1 cellular context compared by ENCODE assay signal in the genomic region with DNA sequence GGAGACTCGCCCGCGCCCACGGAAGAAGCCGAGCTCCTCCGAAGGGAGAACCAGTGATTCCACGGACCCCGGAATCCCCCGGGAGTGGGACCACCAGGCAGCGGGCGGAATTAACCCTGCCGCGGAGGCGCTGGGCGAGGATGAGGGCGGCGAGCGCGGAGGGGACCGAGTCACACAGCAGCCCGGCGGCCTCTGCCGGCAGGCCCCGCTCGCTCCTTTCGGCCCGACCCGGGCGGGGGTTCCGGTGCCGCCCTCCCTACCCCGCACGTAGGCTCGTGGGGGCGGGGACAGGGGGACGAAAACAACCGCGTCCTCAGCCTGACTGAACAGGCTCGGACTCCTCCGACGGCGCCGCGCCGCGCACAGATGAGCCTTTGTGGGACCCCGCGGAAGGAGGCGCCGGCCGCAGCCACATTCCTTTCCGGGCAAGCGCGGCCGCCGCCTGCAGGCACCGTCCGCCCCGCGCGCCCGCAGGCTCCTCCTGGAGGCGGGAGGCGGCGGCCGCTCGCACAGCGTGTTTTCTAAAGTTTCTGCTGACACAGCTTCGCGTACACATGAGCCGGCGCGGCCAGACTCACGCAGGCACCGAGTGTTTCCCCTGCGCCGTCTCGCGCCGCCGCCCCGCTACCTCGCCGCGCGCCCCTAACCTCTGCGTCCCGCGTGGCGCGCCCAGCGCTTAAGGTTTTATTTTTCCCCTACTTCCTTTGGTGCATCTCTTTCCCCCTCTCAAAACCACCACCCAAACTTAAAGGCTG.
TF ChIP-seq lines count a peak whose summit lies in the region.

No MANE protein-coding gene starts in this region.

TF ChIP-seq in K562, 482 proteins besides CTCF, POLR2A, EP300 and RAD21 (continued from another document and continues in another):
- TF ChIP-seq, protein P1, sequence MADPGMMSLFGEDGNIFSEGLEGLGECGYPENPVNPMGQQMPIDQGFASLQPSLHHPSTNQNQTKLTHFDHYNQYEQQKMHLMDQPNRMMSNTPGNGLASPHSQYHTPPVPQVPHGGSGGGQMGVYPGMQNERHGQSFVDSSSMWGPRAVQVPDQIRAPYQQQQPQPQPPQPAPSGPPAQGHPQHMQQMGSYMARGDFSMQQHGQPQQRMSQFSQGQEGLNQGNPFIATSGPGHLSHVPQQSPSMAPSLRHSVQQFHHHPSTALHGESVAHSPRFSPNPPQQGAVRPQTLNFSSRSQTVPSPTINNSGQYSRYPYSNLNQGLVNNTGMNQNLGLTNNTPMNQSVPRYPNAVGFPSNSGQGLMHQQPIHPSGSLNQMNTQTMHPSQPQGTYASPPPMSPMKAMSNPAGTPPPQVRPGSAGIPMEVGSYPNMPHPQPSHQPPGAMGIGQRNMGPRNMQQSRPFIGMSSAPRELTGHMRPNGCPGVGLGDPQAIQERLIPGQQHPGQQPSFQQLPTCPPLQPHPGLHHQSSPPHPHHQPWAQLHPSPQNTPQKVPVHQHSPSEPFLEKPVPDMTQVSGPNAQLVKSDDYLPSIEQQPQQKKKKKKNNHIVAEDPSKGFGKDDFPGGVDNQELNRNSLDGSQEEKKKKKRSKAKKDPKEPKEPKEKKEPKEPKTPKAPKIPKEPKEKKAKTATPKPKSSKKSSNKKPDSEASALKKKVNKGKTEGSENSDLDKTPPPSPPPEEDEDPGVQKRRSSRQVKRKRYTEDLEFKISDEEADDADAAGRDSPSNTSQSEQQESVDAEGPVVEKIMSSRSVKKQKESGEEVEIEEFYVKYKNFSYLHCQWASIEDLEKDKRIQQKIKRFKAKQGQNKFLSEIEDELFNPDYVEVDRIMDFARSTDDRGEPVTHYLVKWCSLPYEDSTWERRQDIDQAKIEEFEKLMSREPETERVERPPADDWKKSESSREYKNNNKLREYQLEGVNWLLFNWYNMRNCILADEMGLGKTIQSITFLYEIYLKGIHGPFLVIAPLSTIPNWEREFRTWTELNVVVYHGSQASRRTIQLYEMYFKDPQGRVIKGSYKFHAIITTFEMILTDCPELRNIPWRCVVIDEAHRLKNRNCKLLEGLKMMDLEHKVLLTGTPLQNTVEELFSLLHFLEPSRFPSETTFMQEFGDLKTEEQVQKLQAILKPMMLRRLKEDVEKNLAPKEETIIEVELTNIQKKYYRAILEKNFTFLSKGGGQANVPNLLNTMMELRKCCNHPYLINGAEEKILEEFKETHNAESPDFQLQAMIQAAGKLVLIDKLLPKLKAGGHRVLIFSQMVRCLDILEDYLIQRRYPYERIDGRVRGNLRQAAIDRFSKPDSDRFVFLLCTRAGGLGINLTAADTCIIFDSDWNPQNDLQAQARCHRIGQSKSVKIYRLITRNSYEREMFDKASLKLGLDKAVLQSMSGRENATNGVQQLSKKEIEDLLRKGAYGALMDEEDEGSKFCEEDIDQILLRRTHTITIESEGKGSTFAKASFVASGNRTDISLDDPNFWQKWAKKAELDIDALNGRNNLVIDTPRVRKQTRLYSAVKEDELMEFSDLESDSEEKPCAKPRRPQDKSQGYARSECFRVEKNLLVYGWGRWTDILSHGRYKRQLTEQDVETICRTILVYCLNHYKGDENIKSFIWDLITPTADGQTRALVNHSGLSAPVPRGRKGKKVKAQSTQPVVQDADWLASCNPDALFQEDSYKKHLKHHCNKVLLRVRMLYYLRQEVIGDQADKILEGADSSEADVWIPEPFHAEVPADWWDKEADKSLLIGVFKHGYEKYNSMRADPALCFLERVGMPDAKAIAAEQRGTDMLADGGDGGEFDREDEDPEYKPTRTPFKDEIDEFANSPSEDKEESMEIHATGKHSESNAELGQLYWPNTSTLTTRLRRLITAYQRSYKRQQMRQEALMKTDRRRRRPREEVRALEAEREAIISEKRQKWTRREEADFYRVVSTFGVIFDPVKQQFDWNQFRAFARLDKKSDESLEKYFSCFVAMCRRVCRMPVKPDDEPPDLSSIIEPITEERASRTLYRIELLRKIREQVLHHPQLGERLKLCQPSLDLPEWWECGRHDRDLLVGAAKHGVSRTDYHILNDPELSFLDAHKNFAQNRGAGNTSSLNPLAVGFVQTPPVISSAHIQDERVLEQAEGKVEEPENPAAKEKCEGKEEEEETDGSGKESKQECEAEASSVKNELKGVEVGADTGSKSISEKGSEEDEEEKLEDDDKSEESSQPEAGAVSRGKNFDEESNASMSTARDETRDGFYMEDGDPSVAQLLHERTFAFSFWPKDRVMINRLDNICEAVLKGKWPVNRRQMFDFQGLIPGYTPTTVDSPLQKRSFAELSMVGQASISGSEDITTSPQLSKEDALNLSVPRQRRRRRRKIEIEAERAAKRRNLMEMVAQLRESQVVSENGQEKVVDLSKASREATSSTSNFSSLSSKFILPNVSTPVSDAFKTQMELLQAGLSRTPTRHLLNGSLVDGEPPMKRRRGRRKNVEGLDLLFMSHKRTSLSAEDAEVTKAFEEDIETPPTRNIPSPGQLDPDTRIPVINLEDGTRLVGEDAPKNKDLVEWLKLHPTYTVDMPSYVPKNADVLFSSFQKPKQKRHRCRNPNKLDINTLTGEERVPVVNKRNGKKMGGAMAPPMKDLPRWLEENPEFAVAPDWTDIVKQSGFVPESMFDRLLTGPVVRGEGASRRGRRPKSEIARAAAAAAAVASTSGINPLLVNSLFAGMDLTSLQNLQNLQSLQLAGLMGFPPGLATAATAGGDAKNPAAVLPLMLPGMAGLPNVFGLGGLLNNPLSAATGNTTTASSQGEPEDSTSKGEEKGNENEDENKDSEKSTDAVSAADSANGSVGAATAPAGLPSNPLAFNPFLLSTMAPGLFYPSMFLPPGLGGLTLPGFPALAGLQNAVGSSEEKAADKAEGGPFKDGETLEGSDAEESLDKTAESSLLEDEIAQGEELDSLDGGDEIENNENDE (IDR thresholded peaks at IDR 0.05; ENCODE audit: low read depth, low read length), result no peak
- no peak for TF ChIP-seq ZNF589 (CRISPR knock-in tag; IDR thresholded peaks at IDR 0.05; ENCODE audit: low read depth)
- peak; percentile 17; the same call in 1 of the 2 replicates for TF ChIP-seq ZSCAN29 (IDR thresholded peaks at IDR 0.05)
- TF ChIP-seq ETV6 (IDR thresholded peaks at IDR 0.05; ENCODE audit: borderline replicate concordance in 1 of 2, low read depth in 2 of 2, low read length in 1 of 2), result 0 out of 4 replicates have a peak, but pooled peaks of 1 of the 2 experiments have one; percentile 48
- no peak for TF ChIP-seq ETV6 (CRISPR knock-in tag; IDR thresholded peaks at IDR 0.05; ENCODE audit: borderline replicate concordance)
- TF ChIP-seq ZNF507 (tag; conservative IDR thresholded peaks at IDR 0.05), result no peak
- no peak for TF ChIP-seq BRF1 (IDR thresholded peaks at IDR 0.05; ENCODE audit: borderline replicate concordance, extremely low read depth, insufficient read length)
- TF ChIP-seq, protein P2, sequence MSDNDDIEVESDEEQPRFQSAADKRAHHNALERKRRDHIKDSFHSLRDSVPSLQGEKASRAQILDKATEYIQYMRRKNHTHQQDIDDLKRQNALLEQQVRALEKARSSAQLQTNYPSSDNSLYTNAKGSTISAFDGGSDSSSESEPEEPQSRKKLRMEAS (CRISPR knock-in tag; IDR thresholded peaks at IDR 0.05), result peak; percentile 75
- peak; percentile 58; the same call in 1 of the 2 replicates for TF ChIP-seq NR3C1 (CRISPR knock-in tag; IDR thresholded peaks at IDR 0.05)
- TF ChIP-seq, protein P3, sequence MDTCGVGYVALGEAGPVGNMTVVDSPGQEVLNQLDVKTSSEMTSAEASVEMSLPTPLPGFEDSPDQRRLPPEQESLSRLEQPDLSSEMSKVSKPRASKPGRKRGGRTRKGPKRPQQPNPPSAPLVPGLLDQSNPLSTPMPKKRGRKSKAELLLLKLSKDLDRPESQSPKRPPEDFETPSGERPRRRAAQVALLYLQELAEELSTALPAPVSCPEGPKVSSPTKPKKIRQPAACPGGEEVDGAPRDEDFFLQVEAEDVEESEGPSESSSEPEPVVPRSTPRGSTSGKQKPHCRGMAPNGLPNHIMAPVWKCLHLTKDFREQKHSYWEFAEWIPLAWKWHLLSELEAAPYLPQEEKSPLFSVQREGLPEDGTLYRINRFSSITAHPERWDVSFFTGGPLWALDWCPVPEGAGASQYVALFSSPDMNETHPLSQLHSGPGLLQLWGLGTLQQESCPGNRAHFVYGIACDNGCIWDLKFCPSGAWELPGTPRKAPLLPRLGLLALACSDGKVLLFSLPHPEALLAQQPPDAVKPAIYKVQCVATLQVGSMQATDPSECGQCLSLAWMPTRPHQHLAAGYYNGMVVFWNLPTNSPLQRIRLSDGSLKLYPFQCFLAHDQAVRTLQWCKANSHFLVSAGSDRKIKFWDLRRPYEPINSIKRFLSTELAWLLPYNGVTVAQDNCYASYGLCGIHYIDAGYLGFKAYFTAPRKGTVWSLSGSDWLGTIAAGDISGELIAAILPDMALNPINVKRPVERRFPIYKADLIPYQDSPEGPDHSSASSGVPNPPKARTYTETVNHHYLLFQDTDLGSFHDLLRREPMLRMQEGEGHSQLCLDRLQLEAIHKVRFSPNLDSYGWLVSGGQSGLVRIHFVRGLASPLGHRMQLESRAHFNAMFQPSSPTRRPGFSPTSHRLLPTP (IDR thresholded peaks at IDR 0.05; ENCODE audit: borderline replicate concordance, extremely low read depth, insufficient read length), result no peak
- peak; percentile 81 for TF ChIP-seq ESRRA (IDR thresholded peaks at IDR 0.05; ENCODE audit: borderline replicate concordance, low read depth)
- TF ChIP-seq HIVEP1 (CRISPR knock-in tag; IDR thresholded peaks at IDR 0.05), result no peak
- peak; percentile 61; the same call in 1 of the 2 replicates for TF ChIP-seq ZSCAN32 (CRISPR knock-in tag; IDR thresholded peaks at IDR 0.05)
- TF ChIP-seq HCFC1 (IDR thresholded peaks at IDR 0.05; ENCODE audit: low read depth, low read length), result no peak; the same call in 1 of the 2 replicates
- TF ChIP-seq RUNX1 (IDR thresholded peaks at IDR 0.05; ENCODE audit: low read depth), result peak; percentile 65; the same call in 1 of the 2 replicates
- TF ChIP-seq, protein P4, sequence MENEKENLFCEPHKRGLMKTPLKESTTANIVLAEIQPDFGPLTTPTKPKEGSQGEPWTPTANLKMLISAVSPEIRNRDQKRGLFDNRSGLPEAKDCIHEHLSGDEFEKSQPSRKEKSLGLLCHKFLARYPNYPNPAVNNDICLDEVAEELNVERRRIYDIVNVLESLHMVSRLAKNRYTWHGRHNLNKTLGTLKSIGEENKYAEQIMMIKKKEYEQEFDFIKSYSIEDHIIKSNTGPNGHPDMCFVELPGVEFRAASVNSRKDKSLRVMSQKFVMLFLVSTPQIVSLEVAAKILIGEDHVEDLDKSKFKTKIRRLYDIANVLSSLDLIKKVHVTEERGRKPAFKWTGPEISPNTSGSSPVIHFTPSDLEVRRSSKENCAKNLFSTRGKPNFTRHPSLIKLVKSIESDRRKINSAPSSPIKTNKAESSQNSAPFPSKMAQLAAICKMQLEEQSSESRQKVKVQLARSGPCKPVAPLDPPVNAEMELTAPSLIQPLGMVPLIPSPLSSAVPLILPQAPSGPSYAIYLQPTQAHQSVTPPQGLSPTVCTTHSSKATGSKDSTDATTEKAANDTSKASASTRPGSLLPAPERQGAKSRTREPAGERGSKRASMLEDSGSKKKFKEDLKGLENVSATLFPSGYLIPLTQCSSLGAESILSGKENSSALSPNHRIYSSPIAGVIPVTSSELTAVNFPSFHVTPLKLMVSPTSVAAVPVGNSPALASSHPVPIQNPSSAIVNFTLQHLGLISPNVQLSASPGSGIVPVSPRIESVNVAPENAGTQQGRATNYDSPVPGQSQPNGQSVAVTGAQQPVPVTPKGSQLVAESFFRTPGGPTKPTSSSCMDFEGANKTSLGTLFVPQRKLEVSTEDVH (IDR thresholded peaks at IDR 0.05; ENCODE audit: low read depth, partially characterized antibody), result peak; percentile 77
- no peak for TF ChIP-seq ZNF785 (CRISPR knock-in tag; IDR thresholded peaks at IDR 0.05)
- TF ChIP-seq, protein P5, sequence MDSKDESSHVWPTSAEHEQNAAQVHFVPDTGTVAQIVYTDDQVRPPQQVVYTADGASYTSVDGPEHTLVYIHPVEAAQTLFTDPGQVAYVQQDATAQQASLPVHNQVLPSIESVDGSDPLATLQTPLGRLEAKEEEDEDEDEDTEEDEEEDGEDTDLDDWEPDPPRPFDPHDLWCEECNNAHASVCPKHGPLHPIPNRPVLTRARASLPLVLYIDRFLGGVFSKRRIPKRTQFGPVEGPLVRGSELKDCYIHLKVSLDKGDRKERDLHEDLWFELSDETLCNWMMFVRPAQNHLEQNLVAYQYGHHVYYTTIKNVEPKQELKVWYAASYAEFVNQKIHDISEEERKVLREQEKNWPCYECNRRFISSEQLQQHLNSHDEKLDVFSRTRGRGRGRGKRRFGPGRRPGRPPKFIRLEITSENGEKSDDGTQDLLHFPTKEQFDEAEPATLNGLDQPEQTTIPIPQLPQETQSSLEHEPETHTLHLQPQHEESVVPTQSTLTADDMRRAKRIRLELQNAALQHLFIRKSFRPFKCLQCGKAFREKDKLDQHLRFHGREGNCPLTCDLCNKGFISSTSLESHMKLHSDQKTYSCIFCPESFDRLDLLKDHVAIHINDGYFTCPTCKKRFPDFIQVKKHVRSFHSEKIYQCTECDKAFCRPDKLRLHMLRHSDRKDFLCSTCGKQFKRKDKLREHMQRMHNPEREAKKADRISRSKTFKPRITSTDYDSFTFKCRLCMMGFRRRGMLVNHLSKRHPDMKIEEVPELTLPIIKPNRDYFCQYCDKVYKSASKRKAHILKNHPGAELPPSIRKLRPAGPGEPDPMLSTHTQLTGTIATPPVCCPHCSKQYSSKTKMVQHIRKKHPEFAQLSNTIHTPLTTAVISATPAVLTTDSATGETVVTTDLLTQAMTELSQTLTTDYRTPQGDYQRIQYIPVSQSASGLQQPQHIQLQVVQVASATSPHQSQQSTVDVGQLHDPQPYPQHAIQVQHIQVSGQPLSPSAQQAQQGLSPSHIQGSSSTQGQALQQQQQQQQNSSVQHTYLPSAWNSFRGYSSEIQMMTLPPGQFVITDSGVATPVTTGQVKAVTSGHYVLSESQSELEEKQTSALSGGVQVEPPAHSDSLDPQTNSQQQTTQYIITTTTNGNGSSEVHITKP (IDR thresholded peaks at IDR 0.05; ENCODE audit: partially characterized antibody), result peak; percentile 23
- TF ChIP-seq HSF4 (CRISPR knock-in tag; IDR thresholded peaks at IDR 0.05; ENCODE audit: borderline replicate concordance), result no peak
- peak; percentile 72 for TF ChIP-seq TAF9B (IDR thresholded peaks at IDR 0.05; ENCODE audit: partially characterized antibody)
- peak; percentile 79 to 82 for TF ChIP-seq NRF1 (conservative IDR thresholded peaks at IDR 0.05 in 1 of 2, IDR thresholded peaks at IDR 0.05 in 1 of 2)
